ENCODE assay signal across 16 cellular contexts in genomic region chr16:1144476-1145382, GRCh38. TPM values are rescaled to one million over a fixed set of nuclear protein-coding genes. Genes with fewer than 3 reads are reported as not detected.
DNase-seq lines count a peak whose midpoint lies in the region; ATAC-seq and TF ChIP-seq lines count a peak whose summit lies in the region.
"Had no signal": no experiment of that assay in that cellular context is flagged by ENCODE, and none has a peak within 500 bp of the region (broad histone marks: within the 10 kb centered on the region; RNA-seq: fewer than 3 reads in every experiment).

No MANE protein-coding gene starts in this region.

- H3K36me3 Mint-ChIP-seq in H9 (ENCODE audit: insufficient read depth in 1 of 3, low read depth in 3 of 3) = peaks cover 4 to 12% (median 5%) of the 10 kb centered on the region in 3 experiments; a peak in 5 of 7 replicates
- H3K36me3 Mint-ChIP-seq: CD4-positive, CD25-positive, alpha-beta regulatory T cell had no signal

- H3K9ac ChIP-seq in H9 (ENCODE audit: extremely low read depth, insufficient read length, low read length) (no peak overlapping the region), neural cell (ENCODE audit: low read length) (peak overlapping the region; percentile 22)
- H3K9ac ChIP-seq: GM23248 had no signal

- H3K27me3 Mint-ChIP-seq in H9 (ENCODE audit: low read depth) = peaks cover 27% of the 10 kb centered on the region
- H3K27me3 Mint-ChIP-seq: CD4-positive, CD25-positive, alpha-beta regulatory T cell had no signal

- no peak overlapping the region for H4K5ac ChIP-seq in H9 (ENCODE audit: insufficient read length, low read depth, low read length)

- H2BK20ac ChIP-seq in H9 (ENCODE audit: low read depth, low read length, poor library complexity, severe bottlenecking) = no peak overlapping the region

- H3K56ac ChIP-seq in H9 (ENCODE audit: insufficient read length, low read depth, low read length) = no peak overlapping the region

- no peak overlapping the region for H3K4ac ChIP-seq in H9 (ENCODE audit: low read depth, low read length)

- peak; percentile 11 for TF ChIP-seq EP300 in neural cell (conservative IDR thresholded peaks at IDR 0.05; ENCODE audit: poor library complexity, severe bottlenecking)

- H3K4me3 ChIP-seq in body of pancreas (no peak overlapping the region), neural cell (ENCODE audit: low read length) (no peak overlapping the region)
- H3K4me3 ChIP-seq: A549, GM23248 had no signal

- H3K9me3 ChIP-seq in H9 (ENCODE audit: control insufficient read depth, low read depth, low read length) (no peaks in the 10 kb centered on the region), body of pancreas (no peaks in the 10 kb centered on the region), neural cell (ENCODE audit: low read length) (no peaks in the 10 kb centered on the region)

- peaks cover 9 to 16% of the 10 kb centered on the region in 2 experiments for H3K9me3 Mint-ChIP-seq in H9

- H2BK12ac ChIP-seq in H9 (ENCODE audit: insufficient read length, low read depth, low read length) = no peak overlapping the region

- H3K27ac Mint-ChIP-seq in H9 = no peak overlapping the region
- H3K27ac Mint-ChIP-seq: CD4-positive, CD25-positive, alpha-beta regulatory T cell had no signal

- DNase-seq in Ammon's horn (ENCODE audit: low spot score) (peak; percentile 28), H9 (no peak), body of pancreas (peak in 2 of 4 donors; percentile 29 to 35), NCI-H510A treated with DMSO at 0.1 percent for 48 hours (lab: John Stamatoyannopoulos, UW) (no peak), NCI-H1930 (lab: John Stamatoyannopoulos, UW) (no peak), cerebellar cortex (ENCODE audit: low spot score) (no peak)
- no peak for DNase-seq in stimulated activated CD4-positive, alpha-beta T cell treated with anti-CD3 and anti-CD28 coated beads, Interleukin-1b, Interleukin-23, amount 100 ng/mL, for 48 hours
- DNase-seq: CD4-positive, CD25-positive, alpha-beta regulatory T cell; GM23248; KG1; NCI-H1105; NCI-H2029 treated with DMSO at 0.1 percent for 48 hours; NCI-H526 had no signal

- H3K4me3 Mint-ChIP-seq in H9 = no peak overlapping the region

- TF ChIP-seq CTCF in H9 (conservative IDR thresholded peaks at IDR 0.05) = no peak
- TF ChIP-seq CTCF in body of pancreas (IDR thresholded peaks at IDR 0.05) = no peak
- no peak for TF ChIP-seq CTCF in neural cell (IDR thresholded peaks at IDR 0.05; ENCODE audit: poor library complexity, severe bottlenecking)

- no peak for TF ChIP-seq POLR2A in body of pancreas (IDR thresholded peaks at IDR 0.05)

- ATAC-seq in body of pancreas = peak; percentile 33

- no peak overlapping the region for H2BK5ac ChIP-seq in H9 (ENCODE audit: insufficient read length, low read length)

- peak overlapping the region; percentile 50; the same call in 1 of the 2 replicates for H3K14ac ChIP-seq in H9 (ENCODE audit: insufficient read depth, low read length)

- no peak overlapping the region for H4K91ac ChIP-seq in H9 (ENCODE audit: insufficient read length, low read depth, low read length)

- H3K79me2 ChIP-seq in H9 (ENCODE audit: insufficient read depth, low read length) (no peaks in the 10 kb centered on the region), neural cell (replicated peaks; ENCODE audit: insufficient read depth, low read length) (no peaks in the 10 kb centered on the region)

- H2AK5ac ChIP-seq in H9 (ENCODE audit: insufficient read length, low read length) = no peak overlapping the region

- no peak overlapping the region for H2BK15ac ChIP-seq in H9 (ENCODE audit: low read depth, low read length)

- H3K9me2 ChIP-seq in neural cell (ENCODE audit: insufficient read depth, low read length) = no peaks in the 10 kb centered on the region

- H3K4me1 ChIP-seq in H9 (ENCODE audit: insufficient read depth, low read length) (no peaks in the 10 kb centered on the region), body of pancreas (peaks cover 11% of the 10 kb centered on the region)
- H3K4me1 ChIP-seq: A549 had no signal

- WGBS in H9 (ENCODE audit: extremely low coverage, insufficient read length, low lambda C conversion rate) = no CpG with 5 or more reads among the region's 46 CpGs
- 71 to 73% methylated on average over 6 to 41 of the region's 46 CpGs for WGBS in body of pancreas, 2 donors

- peaks cover 2 to 16% of the 10 kb centered on the region in 2 experiments; a peak in 3 of 4 replicates for H3K4me1 Mint-ChIP-seq in H9
- H3K4me1 Mint-ChIP-seq: CD4-positive, CD25-positive, alpha-beta regulatory T cell had no signal

- no peaks in the 10 kb centered on the region for H3K79me1 ChIP-seq in H9 (ENCODE audit: insufficient read depth, low read depth, low read length, poor library complexity, severe bottlenecking)

- no peaks in the 10 kb centered on the region for H3F3A ChIP-seq in neural cell (ENCODE audit: insufficient read depth, low read length, poor library complexity, severe bottlenecking)

- H3T11ph ChIP-seq in H9 (ENCODE audit: low read length) = no peak overlapping the region

- no peak overlapping the region for H4K8ac ChIP-seq in H9 (replicated peaks; ENCODE audit: insufficient read length, low read depth, low read length)

- no peak overlapping the region for H3K23ac ChIP-seq in H9 (ENCODE audit: insufficient read length, low read depth, low read length)

- H3K27ac ChIP-seq in H9 (ENCODE audit: insufficient read length, low read depth, low read length) (no peak overlapping the region), body of pancreas (peak overlapping the region in 1 of 4 donors; percentile 12), neural cell (ENCODE audit: low read length) (peak overlapping the region; percentile 24)
- H3K27ac ChIP-seq: A549, GM23248 had no signal

- intact Hi-C loops in body of pancreas (cut with DNase I) = no loop called here

- no peak overlapping the region for H2BK120ac ChIP-seq in H9 (ENCODE audit: low read depth, low read length, poor library complexity, severe bottlenecking)

- TF ChIP-seq RAD21 in neural cell (conservative IDR thresholded peaks at IDR 0.05) = no peak

- H2AFZ ChIP-seq in H9 (ENCODE audit: low read length) = no peak overlapping the region
- no peak overlapping the region for H2AFZ ChIP-seq in neural cell (ENCODE audit: low read depth, low read length)
- H2AFZ ChIP-seq: GM23248 had no signal

- H3K4me2 ChIP-seq in H9 (ENCODE audit: insufficient read depth, insufficient read length, low read length) = no peak overlapping the region
- H3K4me2 ChIP-seq in neural cell (ENCODE audit: low read length) = no peak overlapping the region
- H3K4me2 ChIP-seq: A549 had no signal

- no peaks in the 10 kb centered on the region for H3K23me2 ChIP-seq in H9 (ENCODE audit: insufficient read length, low read depth, low read length, poor library complexity, severe bottlenecking)

- no peak overlapping the region for H3K18ac ChIP-seq in H9 (ENCODE audit: insufficient read length, low read depth, low read length)

- no peaks in the 10 kb centered on the region for H3K27me3 ChIP-seq in H9 (ENCODE audit: insufficient read depth, low read length)
- no peaks in the 10 kb centered on the region for H3K27me3 ChIP-seq in body of pancreas
- no peaks in the 10 kb centered on the region for H3K27me3 ChIP-seq in neural cell (ENCODE audit: insufficient read depth, low read depth, low read length)

- H3K36me3 ChIP-seq in body of pancreas (replicated peaks in 1 of 2; ENCODE audit: insufficient read depth in 1 of 2, low read depth in 2 of 2) = no peaks in the 10 kb centered on the region
- H3K36me3 ChIP-seq in neural cell (ENCODE audit: insufficient read depth, low read length) = no peaks in the 10 kb centered on the region

- H4K20me1 ChIP-seq in H9 (ENCODE audit: control insufficient read depth, insufficient read depth, insufficient read length) = no peaks in the 10 kb centered on the region
- H4K20me1 ChIP-seq in neural cell (ENCODE audit: insufficient read depth) = no peaks in the 10 kb centered on the region

TF ChIP-seq in neural cell, 6 proteins besides CTCF, POLR2A, EP300 and RAD21:
- no peak for TF ChIP-seq POLR2AphosphoS5 (IDR thresholded peaks at IDR 0.05)
- no peak for TF ChIP-seq MXI1 (conservative IDR thresholded peaks at IDR 0.05; ENCODE audit: poor library complexity, severe bottlenecking)
- no peak for TF ChIP-seq EZH2 (IDR thresholded peaks at IDR 0.05; ENCODE audit: borderline replicate concordance, insufficient read depth, low read length, poor library complexity, severe bottlenecking)
- no peak for TF ChIP-seq REST (IDR thresholded peaks at IDR 0.05; ENCODE audit: borderline replicate concordance)
- TF ChIP-seq TAF1 (IDR thresholded peaks at IDR 0.05; ENCODE audit: low read depth) = no peak
- TF ChIP-seq SMC3 (conservative IDR thresholded peaks at IDR 0.05; ENCODE audit: poor library complexity) = no peak

RNA-seq across cellular contexts. Expression of gene CACNA1H, which starts 8.2 kb away (rescaled TPM):
- total RNA-seq in H9 (2021) (41.9 and 43.3 TPM in 2 replicates), body of pancreas (10 to 100 TPM in 1 of 2 donors, 1 to 10 TPM in 1; 7.3 to 15.2 TPM)
- polyA plus RNA-seq in neural cell = 27.7 and 35.7 TPM in 2 replicates
- polyA minus RNA-seq in neural cell = 42.7 and 55.0 TPM in 2 replicates
- total RNA-seq: MCF 10A had no signal
- polyA plus RNA-seq: GM23248 had no signal

RNA-seq across cellular contexts. Expression of gene C1QTNF8, which starts 48.7 kb away (rescaled TPM):
- total RNA-seq in H9 (2021) (not detected in 2 replicates), body of pancreas (not detected)
- 0.79 TPM in 1 of 2 replicates, not detected in the other for polyA plus RNA-seq in neural cell
- not detected in 2 replicates for polyA minus RNA-seq in neural cell
- total RNA-seq: CD4-positive, CD25-positive, alpha-beta regulatory T cell; GM23248; MCF 10A had no signal
- polyA plus RNA-seq: A549; CD4-positive, CD25-positive, alpha-beta regulatory T cell; GM23248 had no signal
